11 cellular contexts compared by ENCODE assay signal in the genomic region with DNA sequence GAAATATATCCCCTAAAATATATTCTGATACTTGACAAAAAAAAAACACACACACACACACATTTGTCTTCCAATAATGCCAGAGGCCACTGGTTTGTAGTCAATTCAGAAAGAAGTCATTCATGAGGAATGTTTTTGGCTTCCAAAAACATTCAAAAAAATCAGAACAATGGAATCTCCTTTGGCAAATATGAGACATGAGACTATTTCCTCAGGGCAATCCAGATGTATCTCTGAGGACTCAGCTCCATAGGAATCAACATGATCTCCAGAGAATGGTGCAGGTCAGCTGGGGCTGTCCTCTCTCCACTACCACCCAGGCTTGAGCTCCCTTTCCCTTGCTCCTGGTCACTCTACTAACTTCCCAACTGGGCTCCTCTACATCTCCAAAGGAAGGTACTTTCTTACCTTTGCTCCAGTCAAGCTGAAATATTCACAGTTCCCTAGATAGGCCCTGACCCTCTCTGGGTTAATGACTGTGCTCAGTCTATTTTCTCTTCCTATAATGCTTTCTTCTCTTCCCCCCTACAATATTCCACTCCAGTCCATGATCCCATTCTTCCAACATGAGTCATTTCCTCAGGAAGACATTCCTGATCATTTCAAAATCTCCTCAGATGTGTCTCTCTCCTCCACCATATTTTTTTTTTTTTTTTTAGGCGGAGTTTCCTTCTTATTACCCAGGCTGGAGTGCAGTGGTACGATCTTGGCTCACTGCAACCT.
DNase-seq lines count a peak whose midpoint lies in the region; ATAC-seq and TF ChIP-seq lines count a peak whose summit lies in the region.
"Had no signal": no experiment of that assay in that cellular context is flagged by ENCODE, and none has a peak within 500 bp of the region (broad histone marks: within the 10 kb centered on the region; RNA-seq: fewer than 3 reads in every experiment).

No MANE protein-coding gene starts in this region.

- TF ChIP-seq CTCF in RWPE1 (conservative IDR thresholded peaks at IDR 0.05; ENCODE audit: low read depth), result no peak
- no peak for TF ChIP-seq CTCF in epithelial cell of esophagus (IDR thresholded peaks at IDR 0.05; ENCODE audit: insufficient read depth, low read depth, low read length, missing control alignments)
- no peak for TF ChIP-seq CTCF in psoas muscle (IDR thresholded peaks at IDR 0.05)

- WGBS in psoas muscle, 3 donors, result 81 to 89% (median 86%) methylated on average over 2 of the region's 2 CpGs

- H3K27me3 ChIP-seq in psoas muscle (ENCODE audit: insufficient read depth in 3 of 3, low read length in 2 of 3), result no peaks in the 10 kb centered on the region

- H3K4me1 ChIP-seq in psoas muscle, result no peaks in the 10 kb centered on the region

- POLR2A ChIA-PET in RWPE1 (lab: Yijun Ruan, JAX; ENCODE audit: low non-redundant PET), result no interaction called here

- CTCF ChIA-PET in RWPE1 (lab: Yijun Ruan, JAX), result no interaction called here

- H3K27ac ChIP-seq in RWPE1 (peak overlapping the region; percentile 96), psoas muscle (peak overlapping the region; percentile 30)

- H3K9me3 ChIP-seq in psoas muscle, result no peaks in the 10 kb centered on the region

- intact Hi-C loops in psoas muscle (cut with DNase I), result no loop called here

- ATAC-seq in psoas muscle, result peak in 1 of 4 donors; percentile 53
- ATAC-seq: natural killer cell, T-cell had no signal

- no peaks in the 10 kb centered on the region for H3K36me3 ChIP-seq in psoas muscle (ENCODE audit: insufficient read depth in 1 of 2, low read depth in 1 of 2)

- in situ Hi-C loops in Caki2 (cut with HindIII; ENCODE audit: low pct_unique_long_range_greater_than_20kb, low sequenced_read_pairs), result no loop called here

- DNase-seq in Caki2 (ENCODE audit: low read depth) (peak; percentile 56), RWPE1 (ENCODE audit: low spot score) (peak; percentile 86), epithelial cell of esophagus (ENCODE audit: low read depth) (peak; percentile 89), psoas muscle (no peak), NCI-H1092 (lab: John Stamatoyannopoulos, UW) (no peak), RPMI8226 (no peak), NCI-H1436 (lab: John Stamatoyannopoulos, UW) (no peak)
- no peak for DNase-seq in stimulated activated CD4-positive, alpha-beta T cell treated with anti-CD3 and anti-CD28 coated beads, Interleukin-1b, Interleukin-23, amount 100 ng/mL, for 48 hours
- DNase-seq: natural killer cell; stimulated activated CD4-positive, alpha-beta T cell treated with anti-CD3 and anti-CD28 coated beads, Interleukin-2, amount 100 ng/mL, for 48 hours; T-cell had no signal

- H3K4me3 ChIP-seq in epithelial cell of esophagus (ENCODE audit: low read length), result no peak overlapping the region
- H3K4me3 ChIP-seq in psoas muscle, result no peak overlapping the region

Comparison
In these comparisons a context has a peak if more than half of its experiments do, and no peak if none do; other contexts are left out.
1. DNase-seq: peak in Caki2 (single experiment), RWPE1 (single experiment) and epithelial cell of esophagus (single experiment); none in psoas muscle (0 of 2), stimulated activated CD4-positive, alpha-beta T cell treated with anti-CD3 and anti-CD28 coated beads, Interleukin-1b, Interleukin-23, amount 100 ng/mL, for 48 hours (single experiment), NCI-H1092 (single experiment), RPMI8226 (single experiment) and NCI-H1436 (single experiment).